In the genomic region with DNA sequence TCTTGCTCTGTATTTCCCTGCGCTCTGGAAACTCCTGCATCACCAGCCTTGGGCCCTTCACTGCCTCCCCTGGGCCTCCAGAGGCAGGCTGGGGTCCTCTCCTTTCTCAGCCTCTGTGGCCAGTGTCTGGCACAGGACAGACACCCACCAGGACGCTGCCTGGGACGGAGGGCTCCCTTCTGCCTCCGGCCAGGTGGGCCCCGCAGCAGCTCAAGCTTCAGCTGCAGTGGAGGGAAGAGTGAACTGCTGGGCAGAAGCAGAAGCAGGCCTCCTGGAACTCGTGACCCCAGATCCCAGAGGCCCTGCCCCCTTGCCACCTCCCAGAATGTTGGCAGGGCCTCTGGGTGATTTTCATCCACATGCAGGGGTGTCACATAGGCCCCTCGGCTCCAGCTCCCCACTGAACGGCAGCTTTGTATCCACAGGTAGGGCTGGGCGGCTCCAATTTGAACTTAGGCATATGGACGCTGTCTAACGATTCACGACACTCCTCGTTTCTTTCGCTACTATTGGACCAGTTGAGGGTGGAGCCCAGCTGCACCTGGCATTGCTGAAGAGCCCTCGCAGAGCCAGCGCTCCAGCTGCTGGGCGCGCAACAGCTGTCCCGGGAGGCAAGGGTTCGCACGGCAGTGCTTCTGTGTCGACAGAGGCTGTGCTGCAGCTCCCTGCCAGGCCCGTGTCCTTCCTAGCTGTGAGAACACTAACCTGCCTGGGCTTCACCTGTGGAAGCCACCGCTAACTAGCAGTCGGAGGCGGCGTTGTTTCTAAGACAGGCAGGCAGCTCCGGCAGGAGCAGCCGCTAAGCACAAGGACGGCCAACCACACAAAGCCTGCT, we compare ENCODE assay signal across 1 cellular context.
TF ChIP-seq lines count a peak whose summit lies in the region.

No MANE protein-coding gene starts in this region.

TF ChIP-seq in GM12878, 131 proteins besides CTCF, POLR2A, EP300 and RAD21 (continues in another document):
- TF ChIP-seq ZNF217 (IDR thresholded peaks at IDR 0.05) (no peak), EZH2 (IDR thresholded peaks at IDR 0.05; ENCODE audit: borderline replicate concordance, control insufficient read depth, low read depth, low read length) (no peak), RELA (IDR thresholded peaks at IDR 0.05; ENCODE audit: borderline replicate concordance, partially characterized antibody) (no peak), WRNIP1 (IDR thresholded peaks at IDR 0.05; ENCODE audit: borderline replicate concordance, low read depth, low read length) (0 out of 2 replicates have a peak, but pooled peaks have one; percentile 15), NFXL1 (IDR thresholded peaks at IDR 0.05; ENCODE audit: borderline replicate concordance) (no peak), NFIC (IDR thresholded peaks at IDR 0.05; ENCODE audit: low read depth, low read length) (no peak), DPF2 (IDR thresholded peaks at IDR 0.05) (no peak), PAX8 (IDR thresholded peaks at IDR 0.05) (no peak), POLR2AphosphoS2 (IDR thresholded peaks at IDR 0.05; ENCODE audit: low read depth, low read length) (no peak), MEF2B (IDR thresholded peaks at IDR 0.05; ENCODE audit: partially characterized antibody, poor library complexity, severe bottlenecking) (no peak), CHD1 (IDR thresholded peaks at IDR 0.05; ENCODE audit: low read depth, low read length) (no peak), NR2C1 (IDR thresholded peaks at IDR 0.05) (no peak), POU2F2 (IDR thresholded peaks at IDR 0.05; ENCODE audit: borderline replicate concordance, low read depth, low read length) (no peak), YY1 (IDR thresholded peaks at IDR 0.05; ENCODE audit: low read depth, low read length) (no peak), NR2F1 (conservative IDR thresholded peaks at IDR 0.05) (no peak), LARP7 (IDR thresholded peaks at IDR 0.05) (peak; percentile 4; the same call in 1 of the 2 replicates), BHLHE40 (IDR thresholded peaks at IDR 0.05; ENCODE audit: borderline replicate concordance in 1 of 2, low read depth in 2 of 2, low read length in 1 of 2) (no peak), ZBED1 (IDR thresholded peaks at IDR 0.05; ENCODE audit: borderline replicate concordance) (no peak), JUND (IDR thresholded peaks at IDR 0.05; ENCODE audit: low read depth, low read length) (no peak), RB1 (IDR thresholded peaks at IDR 0.05; ENCODE audit: borderline replicate concordance) (no peak), CBFB (IDR thresholded peaks at IDR 0.05; ENCODE audit: low read depth) (no peak), RBBP5 (conservative IDR thresholded peaks at IDR 0.05) (no peak), ZNF24 (IDR thresholded peaks at IDR 0.05) (no peak), ZNF622 (IDR thresholded peaks at IDR 0.05) (no peak), KDM1A (IDR thresholded peaks at IDR 0.05; ENCODE audit: borderline replicate concordance) (no peak), CBX3 (IDR thresholded peaks at IDR 0.05; ENCODE audit: borderline replicate concordance, low read depth) (no peak), MTA3 (IDR thresholded peaks at IDR 0.05; ENCODE audit: borderline replicate concordance, low read length) (no peak), TARDBP (IDR thresholded peaks at IDR 0.05; ENCODE audit: borderline replicate concordance) (no peak)
- TF ChIP-seq, protein P1, sequence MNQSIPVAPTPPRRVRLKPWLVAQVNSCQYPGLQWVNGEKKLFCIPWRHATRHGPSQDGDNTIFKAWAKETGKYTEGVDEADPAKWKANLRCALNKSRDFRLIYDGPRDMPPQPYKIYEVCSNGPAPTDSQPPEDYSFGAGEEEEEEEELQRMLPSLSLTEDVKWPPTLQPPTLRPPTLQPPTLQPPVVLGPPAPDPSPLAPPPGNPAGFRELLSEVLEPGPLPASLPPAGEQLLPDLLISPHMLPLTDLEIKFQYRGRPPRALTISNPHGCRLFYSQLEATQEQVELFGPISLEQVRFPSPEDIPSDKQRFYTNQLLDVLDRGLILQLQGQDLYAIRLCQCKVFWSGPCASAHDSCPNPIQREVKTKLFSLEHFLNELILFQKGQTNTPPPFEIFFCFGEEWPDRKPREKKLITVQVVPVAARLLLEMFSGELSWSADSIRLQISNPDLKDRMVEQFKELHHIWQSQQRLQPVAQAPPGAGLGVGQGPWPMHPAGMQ (IDR thresholded peaks at IDR 0.05; ENCODE audit: borderline replicate concordance) = no peak
- TF ChIP-seq, protein P2, sequence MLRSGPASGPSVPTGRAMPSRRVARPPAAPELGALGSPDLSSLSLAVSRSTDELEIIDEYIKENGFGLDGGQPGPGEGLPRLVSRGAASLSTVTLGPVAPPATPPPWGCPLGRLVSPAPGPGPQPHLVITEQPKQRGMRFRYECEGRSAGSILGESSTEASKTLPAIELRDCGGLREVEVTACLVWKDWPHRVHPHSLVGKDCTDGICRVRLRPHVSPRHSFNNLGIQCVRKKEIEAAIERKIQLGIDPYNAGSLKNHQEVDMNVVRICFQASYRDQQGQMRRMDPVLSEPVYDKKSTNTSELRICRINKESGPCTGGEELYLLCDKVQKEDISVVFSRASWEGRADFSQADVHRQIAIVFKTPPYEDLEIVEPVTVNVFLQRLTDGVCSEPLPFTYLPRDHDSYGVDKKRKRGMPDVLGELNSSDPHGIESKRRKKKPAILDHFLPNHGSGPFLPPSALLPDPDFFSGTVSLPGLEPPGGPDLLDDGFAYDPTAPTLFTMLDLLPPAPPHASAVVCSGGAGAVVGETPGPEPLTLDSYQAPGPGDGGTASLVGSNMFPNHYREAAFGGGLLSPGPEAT (IDR thresholded peaks at IDR 0.05; ENCODE audit: low read depth) = no peak
- TF ChIP-seq, protein P3, sequence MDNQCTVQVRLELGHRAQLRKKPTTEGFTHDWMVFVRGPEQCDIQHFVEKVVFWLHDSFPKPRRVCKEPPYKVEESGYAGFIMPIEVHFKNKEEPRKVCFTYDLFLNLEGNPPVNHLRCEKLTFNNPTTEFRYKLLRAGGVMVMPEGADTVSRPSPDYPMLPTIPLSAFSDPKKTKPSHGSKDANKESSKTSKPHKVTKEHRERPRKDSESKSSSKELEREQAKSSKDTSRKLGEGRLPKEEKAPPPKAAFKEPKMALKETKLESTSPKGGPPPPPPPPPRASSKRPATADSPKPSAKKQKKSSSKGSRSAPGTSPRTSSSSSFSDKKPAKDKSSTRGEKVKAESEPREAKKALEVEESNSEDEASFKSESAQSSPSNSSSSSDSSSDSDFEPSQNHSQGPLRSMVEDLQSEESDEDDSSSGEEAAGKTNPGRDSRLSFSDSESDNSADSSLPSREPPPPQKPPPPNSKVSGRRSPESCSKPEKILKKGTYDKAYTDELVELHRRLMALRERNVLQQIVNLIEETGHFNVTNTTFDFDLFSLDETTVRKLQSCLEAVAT (IDR thresholded peaks at IDR 0.05) = peak; percentile 95
- TF ChIP-seq, protein P4, sequence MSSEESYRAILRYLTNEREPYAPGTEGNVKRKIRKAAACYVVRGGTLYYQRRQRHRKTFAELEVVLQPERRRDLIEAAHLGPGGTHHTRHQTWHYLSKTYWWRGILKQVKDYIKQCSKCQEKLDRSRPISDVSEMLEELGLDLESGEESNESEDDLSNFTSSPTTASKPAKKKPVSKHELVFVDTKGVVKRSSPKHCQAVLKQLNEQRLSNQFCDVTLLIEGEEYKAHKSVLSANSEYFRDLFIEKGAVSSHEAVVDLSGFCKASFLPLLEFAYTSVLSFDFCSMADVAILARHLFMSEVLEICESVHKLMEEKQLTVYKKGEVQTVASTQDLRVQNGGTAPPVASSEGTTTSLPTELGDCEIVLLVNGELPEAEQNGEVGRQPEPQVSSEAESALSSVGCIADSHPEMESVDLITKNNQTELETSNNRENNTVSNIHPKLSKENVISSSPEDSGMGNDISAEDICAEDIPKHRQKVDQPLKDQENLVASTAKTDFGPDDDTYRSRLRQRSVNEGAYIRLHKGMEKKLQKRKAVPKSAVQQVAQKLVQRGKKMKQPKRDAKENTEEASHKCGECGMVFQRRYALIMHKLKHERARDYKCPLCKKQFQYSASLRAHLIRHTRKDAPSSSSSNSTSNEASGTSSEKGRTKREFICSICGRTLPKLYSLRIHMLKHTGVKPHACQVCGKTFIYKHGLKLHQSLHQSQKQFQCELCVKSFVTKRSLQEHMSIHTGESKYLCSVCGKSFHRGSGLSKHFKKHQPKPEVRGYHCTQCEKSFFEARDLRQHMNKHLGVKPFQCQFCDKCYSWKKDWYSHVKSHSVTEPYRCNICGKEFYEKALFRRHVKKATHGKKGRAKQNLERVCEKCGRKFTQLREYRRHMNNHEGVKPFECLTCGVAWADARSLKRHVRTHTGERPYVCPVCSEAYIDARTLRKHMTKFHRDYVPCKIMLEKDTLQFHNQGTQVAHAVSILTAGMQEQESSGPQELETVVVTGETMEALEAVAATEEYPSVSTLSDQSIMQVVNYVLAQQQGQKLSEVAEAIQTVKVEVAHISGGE (CRISPR knock-in tag; IDR thresholded peaks at IDR 0.05) = no peak
- TF ChIP-seq, protein P5, sequence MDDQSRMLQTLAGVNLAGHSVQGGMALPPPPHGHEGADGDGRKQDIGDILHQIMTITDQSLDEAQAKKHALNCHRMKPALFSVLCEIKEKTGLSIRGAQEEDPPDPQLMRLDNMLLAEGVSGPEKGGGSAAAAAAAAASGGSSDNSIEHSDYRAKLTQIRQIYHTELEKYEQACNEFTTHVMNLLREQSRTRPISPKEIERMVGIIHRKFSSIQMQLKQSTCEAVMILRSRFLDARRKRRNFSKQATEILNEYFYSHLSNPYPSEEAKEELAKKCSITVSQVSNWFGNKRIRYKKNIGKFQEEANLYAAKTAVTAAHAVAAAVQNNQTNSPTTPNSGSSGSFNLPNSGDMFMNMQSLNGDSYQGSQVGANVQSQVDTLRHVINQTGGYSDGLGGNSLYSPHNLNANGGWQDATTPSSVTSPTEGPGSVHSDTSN (IDR thresholded peaks at IDR 0.05; ENCODE audit: insufficient replicate concordance, low read depth, low read length) = no peak
- TF ChIP-seq, protein P6, sequence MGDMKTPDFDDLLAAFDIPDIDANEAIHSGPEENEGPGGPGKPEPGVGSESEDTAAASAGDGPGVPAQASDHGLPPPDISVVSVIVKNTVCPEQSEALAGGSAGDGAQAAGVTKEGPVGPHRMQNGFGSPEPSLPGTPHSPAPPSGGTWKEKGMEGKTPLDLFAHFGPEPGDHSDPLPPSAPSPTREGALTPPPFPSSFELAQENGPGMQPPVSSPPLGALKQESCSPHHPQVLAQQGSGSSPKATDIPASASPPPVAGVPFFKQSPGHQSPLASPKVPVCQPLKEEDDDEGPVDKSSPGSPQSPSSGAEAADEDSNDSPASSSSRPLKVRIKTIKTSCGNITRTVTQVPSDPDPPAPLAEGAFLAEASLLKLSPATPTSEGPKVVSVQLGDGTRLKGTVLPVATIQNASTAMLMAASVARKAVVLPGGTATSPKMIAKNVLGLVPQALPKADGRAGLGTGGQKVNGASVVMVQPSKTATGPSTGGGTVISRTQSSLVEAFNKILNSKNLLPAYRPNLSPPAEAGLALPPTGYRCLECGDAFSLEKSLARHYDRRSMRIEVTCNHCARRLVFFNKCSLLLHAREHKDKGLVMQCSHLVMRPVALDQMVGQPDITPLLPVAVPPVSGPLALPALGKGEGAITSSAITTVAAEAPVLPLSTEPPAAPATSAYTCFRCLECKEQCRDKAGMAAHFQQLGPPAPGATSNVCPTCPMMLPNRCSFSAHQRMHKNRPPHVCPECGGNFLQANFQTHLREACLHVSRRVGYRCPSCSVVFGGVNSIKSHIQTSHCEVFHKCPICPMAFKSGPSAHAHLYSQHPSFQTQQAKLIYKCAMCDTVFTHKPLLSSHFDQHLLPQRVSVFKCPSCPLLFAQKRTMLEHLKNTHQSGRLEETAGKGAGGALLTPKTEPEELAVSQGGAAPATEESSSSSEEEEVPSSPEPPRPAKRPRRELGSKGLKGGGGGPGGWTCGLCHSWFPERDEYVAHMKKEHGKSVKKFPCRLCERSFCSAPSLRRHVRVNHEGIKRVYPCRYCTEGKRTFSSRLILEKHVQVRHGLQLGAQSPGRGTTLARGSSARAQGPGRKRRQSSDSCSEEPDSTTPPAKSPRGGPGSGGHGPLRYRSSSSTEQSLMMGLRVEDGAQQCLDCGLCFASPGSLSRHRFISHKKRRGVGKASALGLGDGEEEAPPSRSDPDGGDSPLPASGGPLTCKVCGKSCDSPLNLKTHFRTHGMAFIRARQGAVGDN (IDR thresholded peaks at IDR 0.05) = peak; percentile 66; the same call in 1 of the 2 replicates
- TF ChIP-seq, protein P7, sequence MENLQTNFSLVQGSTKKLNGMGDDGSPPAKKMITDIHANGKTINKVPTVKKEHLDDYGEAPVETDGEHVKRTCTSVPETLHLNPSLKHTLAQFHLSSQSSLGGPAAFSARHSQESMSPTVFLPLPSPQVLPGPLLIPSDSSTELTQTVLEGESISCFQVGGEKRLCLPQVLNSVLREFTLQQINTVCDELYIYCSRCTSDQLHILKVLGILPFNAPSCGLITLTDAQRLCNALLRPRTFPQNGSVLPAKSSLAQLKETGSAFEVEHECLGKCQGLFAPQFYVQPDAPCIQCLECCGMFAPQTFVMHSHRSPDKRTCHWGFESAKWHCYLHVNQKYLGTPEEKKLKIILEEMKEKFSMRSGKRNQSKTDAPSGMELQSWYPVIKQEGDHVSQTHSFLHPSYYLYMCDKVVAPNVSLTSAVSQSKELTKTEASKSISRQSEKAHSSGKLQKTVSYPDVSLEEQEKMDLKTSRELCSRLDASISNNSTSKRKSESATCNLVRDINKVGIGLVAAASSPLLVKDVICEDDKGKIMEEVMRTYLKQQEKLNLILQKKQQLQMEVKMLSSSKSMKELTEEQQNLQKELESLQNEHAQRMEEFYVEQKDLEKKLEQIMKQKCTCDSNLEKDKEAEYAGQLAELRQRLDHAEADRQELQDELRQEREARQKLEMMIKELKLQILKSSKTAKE (IDR thresholded peaks at IDR 0.05; ENCODE audit: low read depth, poor library complexity, severe bottlenecking) = no peak
- TF ChIP-seq, protein P8, sequence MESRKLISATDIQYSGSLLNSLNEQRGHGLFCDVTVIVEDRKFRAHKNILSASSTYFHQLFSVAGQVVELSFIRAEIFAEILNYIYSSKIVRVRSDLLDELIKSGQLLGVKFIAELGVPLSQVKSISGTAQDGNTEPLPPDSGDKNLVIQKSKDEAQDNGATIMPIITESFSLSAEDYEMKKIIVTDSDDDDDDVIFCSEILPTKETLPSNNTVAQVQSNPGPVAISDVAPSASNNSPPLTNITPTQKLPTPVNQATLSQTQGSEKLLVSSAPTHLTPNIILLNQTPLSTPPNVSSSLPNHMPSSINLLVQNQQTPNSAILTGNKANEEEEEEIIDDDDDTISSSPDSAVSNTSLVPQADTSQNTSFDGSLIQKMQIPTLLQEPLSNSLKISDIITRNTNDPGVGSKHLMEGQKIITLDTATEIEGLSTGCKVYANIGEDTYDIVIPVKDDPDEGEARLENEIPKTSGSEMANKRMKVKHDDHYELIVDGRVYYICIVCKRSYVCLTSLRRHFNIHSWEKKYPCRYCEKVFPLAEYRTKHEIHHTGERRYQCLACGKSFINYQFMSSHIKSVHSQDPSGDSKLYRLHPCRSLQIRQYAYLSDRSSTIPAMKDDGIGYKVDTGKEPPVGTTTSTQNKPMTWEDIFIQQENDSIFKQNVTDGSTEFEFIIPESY (IDR thresholded peaks at IDR 0.05) = peak; percentile 75
